26 cellular contexts compared by ENCODE assay signal in genomic region chr13:101053289-101053688, GRCh38.
"Had no signal": no experiment of that assay in that cellular context is flagged by ENCODE, and none has a peak within 500 bp of the region (broad histone marks: within the 10 kb centered on the region; RNA-seq: fewer than 3 reads in every experiment).

No MANE protein-coding gene starts in this region.

- H3K9me3 ChIP-seq: breast epithelium, lower lobe of right lung, right atrium auricular region, tibial nerve, uterus had no signal

- H3K4me3 Mint-ChIP-seq: activated CD8-positive, alpha-beta T cell treated with anti-CD3 and anti-CD28 coated beads for 36 hours; activated naive CD8-positive, alpha-beta T cell treated with anti-CD3 and anti-CD28 coated beads for 36 hours; activated T-helper 17 cell treated with anti-CD3 and anti-CD28 coated beads, Interleukin-2, amount 50 U/mL, for 72 hours; mesothelial cell of epicardium; natural killer cell treated with Interleukin-12 subunit alpha and Interleukin-12 subunit beta and Interleukin-15 and Interleukin-18, amount 100 ng/mL, for 72 hours had no signal

- H3K36me3 Mint-ChIP-seq: activated naive CD8-positive, alpha-beta T cell treated with anti-CD3 and anti-CD28 coated beads for 36 hours; mesothelial cell of epicardium; natural killer cell treated with Interleukin-12 subunit alpha and Interleukin-12 subunit beta and Interleukin-15 and Interleukin-18, amount 100 ng/mL, for 72 hours had no signal

- H3K27me3 ChIP-seq: breast epithelium, right atrium auricular region, tibial nerve, uterus had no signal

- H3K4me1 ChIP-seq: breast epithelium, lower lobe of right lung, right atrium auricular region, tibial nerve, uterus had no signal

- H3K27ac Mint-ChIP-seq: activated CD8-positive, alpha-beta T cell treated with anti-CD3 and anti-CD28 coated beads for 36 hours; activated naive CD8-positive, alpha-beta T cell treated with anti-CD3 and anti-CD28 coated beads for 36 hours; activated T-helper 17 cell treated with anti-CD3 and anti-CD28 coated beads, Interleukin-2, amount 50 U/mL, for 72 hours; mesothelial cell of epicardium; natural killer cell treated with Interleukin-12 subunit alpha and Interleukin-12 subunit beta and Interleukin-15 and Interleukin-18, amount 100 ng/mL, for 72 hours had no signal

- H3K4me3 ChIP-seq: breast epithelium, lower lobe of right lung, right atrium auricular region, tibial nerve, uterus had no signal

- H3K9me3 Mint-ChIP-seq: activated CD8-positive, alpha-beta T cell treated with anti-CD3 and anti-CD28 coated beads for 36 hours; activated naive CD8-positive, alpha-beta T cell treated with anti-CD3 and anti-CD28 coated beads for 36 hours; activated T-helper 17 cell treated with anti-CD3 and anti-CD28 coated beads, Interleukin-2, amount 50 U/mL, for 72 hours; mesothelial cell of epicardium; natural killer cell treated with Interleukin-12 subunit alpha and Interleukin-12 subunit beta and Interleukin-15 and Interleukin-18, amount 100 ng/mL, for 72 hours had no signal

- FAIRE-seq: endometrium, islet of Langerhans had no signal

- ATAC-seq: activated CD8-positive, alpha-beta T cell treated with anti-CD3 and anti-CD28 coated beads for 36 hours; activated T-helper 17 cell treated with anti-CD3 and anti-CD28 coated beads, Interleukin-2, amount 50 U/mL, for 72 hours; lower lobe of right lung; natural killer cell treated with Interleukin-12 subunit alpha and Interleukin-12 subunit beta and Interleukin-15 and Interleukin-18, amount 100 ng/mL, for 72 hours; stimulated activated naive CD8-positive, alpha-beta T cell treated with anti-CD3 and anti-CD28 coated beads, Interleukin-15, Interleukin-2, amounts not matched to agents 100 U/mL and 50 U/mL, for 24 hours had no signal

- H3K4me1 Mint-ChIP-seq: activated naive CD8-positive, alpha-beta T cell treated with anti-CD3 and anti-CD28 coated beads for 36 hours; activated T-helper 17 cell treated with anti-CD3 and anti-CD28 coated beads, Interleukin-2, amount 50 U/mL, for 72 hours had no signal

- H3K27ac ChIP-seq: breast epithelium, lower lobe of right lung, right atrium auricular region, tibial nerve, uterus had no signal

- H3K36me3 ChIP-seq: breast epithelium, lower lobe of right lung, right atrium auricular region, tibial nerve, uterus had no signal

- DNase-seq: activated CD4-positive, alpha-beta T cell treated with anti-CD3 and anti-CD28 coated beads for 48 hours; activated CD4-positive, CD25-positive, alpha-beta regulatory T cell; activated CD8-positive, alpha-beta T cell treated with anti-CD3 and anti-CD28 coated beads for 36 hours; activated naive CD4-positive, alpha-beta T cell; activated naive CD8-positive, alpha-beta T cell treated with anti-CD3 and anti-CD28 coated beads for 36 hours; activated T-cell treated with anti-CD3 and anti-CD28 coated beads, Interleukin-2, amount 50 U/mL, for 1 hour; aorta; cortex of kidney; left cardiac atrium; lower lobe of right lung; nucleus accumbens; stimulated activated CD4-positive, alpha-beta T cell treated with anti-CD3 and anti-CD28 coated beads, Interleukin-12 subunit alpha, Interleukin-12 subunit beta, amount 100 ng/mL, for 4 hours; stimulated activated CD4-positive, alpha-beta T cell treated with anti-CD3 and anti-CD28 coated beads, Interleukin-1b, Interleukin-23, amount 100 ng/mL, for 48 hours; stimulated activated naive CD8-positive, alpha-beta T cell treated with anti-CD3 and anti-CD28 coated beads, Interleukin-15, Interleukin-2, amounts not matched to agents 100 U/mL and 50 U/mL, for 24 hours; substantia nigra; T-helper 1 cell; T-helper 9 cell; uterus had no signal
